23 cellular contexts compared by ENCODE assay signal in the genomic region with DNA sequence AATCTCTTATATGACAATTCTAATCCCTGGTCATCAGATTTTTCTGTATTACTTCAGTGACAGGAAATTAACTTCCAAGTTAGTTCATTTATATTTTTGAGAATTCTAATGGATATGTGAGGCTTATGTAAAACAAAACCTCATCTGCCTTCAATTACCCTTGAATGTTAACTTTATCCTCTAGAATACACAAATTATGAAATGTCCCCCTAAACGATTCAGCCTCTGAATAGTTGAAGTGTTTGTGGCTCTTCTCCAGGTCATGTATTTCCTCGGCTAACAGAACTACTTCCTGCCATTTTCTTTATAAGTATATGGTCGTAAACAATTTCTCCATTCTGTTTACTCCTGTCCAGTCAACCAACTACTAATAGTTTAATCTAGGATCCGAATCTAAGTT.
"Had no signal": no experiment of that assay in that cellular context is flagged by ENCODE, and none has a peak within 500 bp of the region (broad histone marks: within the 10 kb centered on the region; RNA-seq: fewer than 3 reads in every experiment).

No MANE protein-coding gene starts in this region.

- DNase-seq: activated B cell treated with CpG ODN at 0.5 μM for 24 hours; activated CD4-positive, alpha-beta T cell treated with anti-CD3 and anti-CD28 coated beads for 48 hours; activated CD4-positive, alpha-beta T cell treated with anti-CD3 and anti-CD28 coated beads, Interleukin-2, amount 50 U/mL, for 1 hour; activated CD4-positive, alpha-beta T cell treated with anti-CD3 and anti-CD28 coated beads, Interleukin-2, amount 50 U/mL, for 48 hours; activated CD8-positive, alpha-beta memory T cell treated with anti-CD3 and anti-CD28 coated beads for 24 hours; activated CD8-positive, alpha-beta T cell treated with anti-CD3 and anti-CD28 coated beads for 36 hours; activated effector memory CD4-positive, alpha-beta T cell treated with anti-CD3 and anti-CD28 coated beads, Interleukin-2, amount 50 U/mL, for 16 hours; activated naive CD4-positive, alpha-beta T cell treated with anti-CD3 and anti-CD28 coated beads for 36 hours; activated naive CD8-positive, alpha-beta T cell treated with anti-CD3 and anti-CD28 coated beads, Interleukin-2, amount 10 ng/mL, durations not matched to agents 7 days and 5 days; activated T-cell treated with anti-CD3 and anti-CD28 coated beads, Interleukin-2, amount 50 U/mL, for 1 hour; activated T-cell treated with anti-CD3 and anti-CD28 coated beads, Interleukin-2, amount 50 U/mL, for 48 hours; amniotic stem cell; anterior cingulate cortex; brain microvascular endothelial cell; dorsolateral prefrontal cortex; effector memory CD4-positive, alpha-beta T cell; endodermal cell; foreskin melanocyte; T-cell; T1000; WERI-Rb-1 had no signal

- H3K4me1 ChIP-seq: gastroesophageal sphincter had no signal

- H3K9me3 ChIP-seq: gastroesophageal sphincter had no signal

- H3K4me3 ChIP-seq: coronary artery, dorsolateral prefrontal cortex, gastroesophageal sphincter had no signal

- H3K27me3 ChIP-seq: brain microvascular endothelial cell, dorsolateral prefrontal cortex, gastroesophageal sphincter had no signal

- H3K27ac ChIP-seq: brain microvascular endothelial cell, coronary artery, dorsolateral prefrontal cortex, gastroesophageal sphincter, WERI-Rb-1 had no signal

- H3K36me3 ChIP-seq: brain microvascular endothelial cell, gastroesophageal sphincter, WERI-Rb-1 had no signal
